1 cellular context compared by ENCODE assay signal in genomic region chr3:168095611-168096209, GRCh38.
A peak's percentile ranks its signal among the peaks of the same experiment; 100 is the strongest.
TF ChIP-seq lines count a peak whose summit lies in the region.

A gene with protein sequence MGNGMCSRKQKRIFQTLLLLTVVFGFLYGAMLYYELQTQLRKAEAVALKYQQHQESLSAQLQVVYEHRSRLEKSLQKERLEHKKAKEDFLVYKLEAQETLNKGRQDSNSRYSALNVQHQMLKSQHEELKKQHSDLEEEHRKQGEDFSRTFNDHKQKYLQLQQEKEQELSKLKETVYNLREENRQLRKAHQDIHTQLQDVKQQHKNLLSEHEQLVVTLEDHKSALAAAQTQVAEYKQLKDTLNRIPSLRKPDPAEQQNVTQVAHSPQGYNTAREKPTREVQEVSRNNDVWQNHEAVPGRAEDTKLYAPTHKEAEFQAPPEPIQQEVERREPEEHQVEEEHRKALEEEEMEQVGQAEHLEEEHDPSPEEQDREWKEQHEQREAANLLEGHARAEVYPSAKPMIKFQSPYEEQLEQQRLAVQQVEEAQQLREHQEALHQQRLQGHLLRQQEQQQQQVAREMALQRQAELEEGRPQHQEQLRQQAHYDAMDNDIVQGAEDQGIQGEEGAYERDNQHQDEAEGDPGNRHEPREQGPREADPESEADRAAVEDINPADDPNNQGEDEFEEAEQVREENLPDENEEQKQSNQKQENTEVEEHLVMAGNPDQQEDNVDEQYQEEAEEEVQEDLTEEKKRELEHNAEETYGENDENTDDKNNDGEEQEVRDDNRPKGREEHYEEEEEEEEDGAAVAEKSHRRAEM (minus strand): TSS chr3:168095924. CDS start chr3:168095285, 639 bp downstream.

TF ChIP-seq in HEK293, 187 proteins besides CTCF, POLR2A, EP300 and RAD21 (continued from another document and continues in another):
- TF ChIP-seq ZNF274 (IDR thresholded peaks at IDR 0.05; ENCODE audit: low read length) (no peak), ZNF274 (tag by site-specific recombination; IDR thresholded peaks at IDR 0.05; ENCODE audit: borderline replicate concordance) (no peak), OVOL3 (tag by site-specific recombination; IDR thresholded peaks at IDR 0.05) (no peak), ZNF148 (tag by site-specific recombination; IDR thresholded peaks at IDR 0.05; ENCODE audit: borderline replicate concordance) (no peak), KLF16 (tag by site-specific recombination; IDR thresholded peaks at IDR 0.05) (peak; percentile 28; the same call in 1 of the 2 replicates), ZNF423 (tag by site-specific recombination; IDR thresholded peaks at IDR 0.05) (peak; percentile 19; the same call in 1 of the 2 replicates), ZSCAN18 (tag by site-specific recombination; IDR thresholded peaks at IDR 0.05) (no peak), ZXDB (tag by site-specific recombination; IDR thresholded peaks at IDR 0.05) (no peak), ZNF571 (tag by site-specific recombination; IDR thresholded peaks at IDR 0.05) (no peak), HIC1 (tag by site-specific recombination; IDR thresholded peaks at IDR 0.05) (peak; percentile 98), ZNF600 (tag by site-specific recombination; IDR thresholded peaks at IDR 0.05) (no peak), GLI2 (tag by site-specific recombination; IDR thresholded peaks at IDR 0.05; ENCODE audit: borderline replicate concordance, low read depth) (no peak), ZNF521 (tag by site-specific recombination; IDR thresholded peaks at IDR 0.05) (no peak), ZNF398 (tag by site-specific recombination; IDR thresholded peaks at IDR 0.05) (no peak), ZNF48 (tag by site-specific recombination; IDR thresholded peaks at IDR 0.05) (no peak), ZNF184 (tag by site-specific recombination; IDR thresholded peaks at IDR 0.05) (no peak), ZNF629 (tag by site-specific recombination; IDR thresholded peaks at IDR 0.05) (no peak; the same call in none of the 2 replicates), ZNF654 (tag by site-specific recombination; IDR thresholded peaks at IDR 0.05; ENCODE audit: low read depth) (no peak), ZNF311 (tag by site-specific recombination; IDR thresholded peaks at IDR 0.05; ENCODE audit: borderline replicate concordance) (no peak), ZNF548 (tag by site-specific recombination; IDR thresholded peaks at IDR 0.05) (no peak), ZNF768 (tag by site-specific recombination; IDR thresholded peaks at IDR 0.05) (no peak; the same call in 1 of the 2 replicates), BCL11B (tag by site-specific recombination; IDR thresholded peaks at IDR 0.05; ENCODE audit: low read depth) (no peak; the same call in 1 of the 2 replicates), ZNF777 (tag by site-specific recombination; IDR thresholded peaks at IDR 0.05; ENCODE audit: borderline replicate concordance) (no peak)
- TF ChIP-seq, protein P1, sequence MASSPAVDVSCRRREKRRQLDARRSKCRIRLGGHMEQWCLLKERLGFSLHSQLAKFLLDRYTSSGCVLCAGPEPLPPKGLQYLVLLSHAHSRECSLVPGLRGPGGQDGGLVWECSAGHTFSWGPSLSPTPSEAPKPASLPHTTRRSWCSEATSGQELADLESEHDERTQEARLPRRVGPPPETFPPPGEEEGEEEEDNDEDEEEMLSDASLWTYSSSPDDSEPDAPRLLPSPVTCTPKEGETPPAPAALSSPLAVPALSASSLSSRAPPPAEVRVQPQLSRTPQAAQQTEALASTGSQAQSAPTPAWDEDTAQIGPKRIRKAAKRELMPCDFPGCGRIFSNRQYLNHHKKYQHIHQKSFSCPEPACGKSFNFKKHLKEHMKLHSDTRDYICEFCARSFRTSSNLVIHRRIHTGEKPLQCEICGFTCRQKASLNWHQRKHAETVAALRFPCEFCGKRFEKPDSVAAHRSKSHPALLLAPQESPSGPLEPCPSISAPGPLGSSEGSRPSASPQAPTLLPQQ (tag by site-specific recombination; IDR thresholded peaks at IDR 0.05): no peak; the same call in 1 of the 2 replicates
- TF ChIP-seq, protein P2, sequence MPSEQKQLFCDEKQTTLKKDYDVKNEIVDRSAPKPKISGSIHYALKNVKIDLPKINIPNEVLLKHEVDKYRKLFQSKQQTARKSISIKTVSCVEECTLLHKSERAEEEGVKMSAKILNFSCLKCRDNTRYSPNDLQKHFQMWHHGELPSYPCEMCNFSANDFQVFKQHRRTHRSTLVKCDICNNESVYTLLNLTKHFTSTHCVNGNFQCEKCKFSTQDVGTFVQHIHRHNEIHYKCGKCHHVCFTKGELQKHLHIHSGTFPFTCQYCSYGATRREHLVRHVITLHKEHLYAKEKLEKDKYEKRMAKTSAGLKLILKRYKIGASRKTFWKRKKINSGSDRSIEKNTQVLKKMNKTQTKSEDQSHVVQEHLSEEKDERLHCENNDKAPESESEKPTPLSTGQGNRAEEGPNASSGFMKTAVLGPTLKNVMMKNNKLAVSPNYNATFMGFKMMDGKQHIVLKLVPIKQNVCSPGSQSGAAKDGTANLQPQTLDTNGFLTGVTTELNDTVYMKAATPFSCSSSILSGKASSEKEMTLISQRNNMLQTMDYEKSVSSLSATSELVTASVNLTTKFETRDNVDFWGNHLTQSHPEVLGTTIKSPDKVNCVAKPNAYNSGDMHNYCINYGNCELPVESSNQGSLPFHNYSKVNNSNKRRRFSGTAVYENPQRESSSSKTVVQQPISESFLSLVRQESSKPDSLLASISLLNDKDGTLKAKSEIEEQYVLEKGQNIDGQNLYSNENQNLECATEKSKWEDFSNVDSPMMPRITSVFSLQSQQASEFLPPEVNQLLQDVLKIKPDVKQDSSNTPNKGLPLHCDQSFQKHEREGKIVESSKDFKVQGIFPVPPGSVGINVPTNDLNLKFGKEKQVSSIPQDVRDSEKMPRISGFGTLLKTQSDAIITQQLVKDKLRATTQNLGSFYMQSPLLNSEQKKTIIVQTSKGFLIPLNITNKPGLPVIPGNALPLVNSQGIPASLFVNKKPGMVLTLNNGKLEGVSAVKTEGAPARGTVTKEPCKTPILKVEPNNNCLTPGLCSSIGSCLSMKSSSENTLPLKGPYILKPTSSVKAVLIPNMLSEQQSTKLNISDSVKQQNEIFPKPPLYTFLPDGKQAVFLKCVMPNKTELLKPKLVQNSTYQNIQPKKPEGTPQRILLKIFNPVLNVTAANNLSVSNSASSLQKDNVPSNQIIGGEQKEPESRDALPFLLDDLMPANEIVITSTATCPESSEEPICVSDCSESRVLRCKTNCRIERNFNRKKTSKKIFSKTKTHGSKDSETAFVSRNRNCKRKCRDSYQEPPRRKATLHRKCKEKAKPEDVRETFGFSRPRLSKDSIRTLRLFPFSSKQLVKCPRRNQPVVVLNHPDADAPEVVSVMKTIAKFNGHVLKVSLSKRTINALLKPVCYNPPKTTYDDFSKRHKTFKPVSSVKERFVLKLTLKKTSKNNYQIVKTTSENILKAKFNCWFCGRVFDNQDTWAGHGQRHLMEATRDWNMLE (tag by site-specific recombination; conservative IDR thresholded peaks at IDR 0.05; ENCODE audit: low read depth): no peak
- TF ChIP-seq, protein P3, sequence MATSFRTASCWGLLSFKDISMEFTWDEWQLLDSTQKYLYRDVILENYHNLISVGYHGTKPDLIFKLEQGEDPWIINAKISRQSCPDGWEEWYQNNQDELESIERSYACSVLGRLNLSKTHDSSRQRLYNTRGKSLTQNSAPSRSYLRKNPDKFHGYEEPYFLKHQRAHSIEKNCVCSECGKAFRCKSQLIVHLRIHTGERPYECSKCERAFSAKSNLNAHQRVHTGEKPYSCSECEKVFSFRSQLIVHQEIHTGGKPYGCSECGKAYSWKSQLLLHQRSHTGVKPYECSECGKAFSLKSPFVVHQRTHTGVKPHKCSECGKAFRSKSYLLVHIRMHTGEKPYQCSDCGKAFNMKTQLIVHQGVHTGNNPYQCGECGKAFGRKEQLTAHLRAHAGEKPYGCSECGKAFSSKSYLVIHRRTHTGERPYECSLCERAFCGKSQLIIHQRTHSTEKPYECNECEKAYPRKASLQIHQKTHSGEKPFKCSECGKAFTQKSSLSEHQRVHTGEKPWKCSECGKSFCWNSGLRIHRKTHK (tag by site-specific recombination; IDR thresholded peaks at IDR 0.05): no peak
- TF ChIP-seq, protein P4, sequence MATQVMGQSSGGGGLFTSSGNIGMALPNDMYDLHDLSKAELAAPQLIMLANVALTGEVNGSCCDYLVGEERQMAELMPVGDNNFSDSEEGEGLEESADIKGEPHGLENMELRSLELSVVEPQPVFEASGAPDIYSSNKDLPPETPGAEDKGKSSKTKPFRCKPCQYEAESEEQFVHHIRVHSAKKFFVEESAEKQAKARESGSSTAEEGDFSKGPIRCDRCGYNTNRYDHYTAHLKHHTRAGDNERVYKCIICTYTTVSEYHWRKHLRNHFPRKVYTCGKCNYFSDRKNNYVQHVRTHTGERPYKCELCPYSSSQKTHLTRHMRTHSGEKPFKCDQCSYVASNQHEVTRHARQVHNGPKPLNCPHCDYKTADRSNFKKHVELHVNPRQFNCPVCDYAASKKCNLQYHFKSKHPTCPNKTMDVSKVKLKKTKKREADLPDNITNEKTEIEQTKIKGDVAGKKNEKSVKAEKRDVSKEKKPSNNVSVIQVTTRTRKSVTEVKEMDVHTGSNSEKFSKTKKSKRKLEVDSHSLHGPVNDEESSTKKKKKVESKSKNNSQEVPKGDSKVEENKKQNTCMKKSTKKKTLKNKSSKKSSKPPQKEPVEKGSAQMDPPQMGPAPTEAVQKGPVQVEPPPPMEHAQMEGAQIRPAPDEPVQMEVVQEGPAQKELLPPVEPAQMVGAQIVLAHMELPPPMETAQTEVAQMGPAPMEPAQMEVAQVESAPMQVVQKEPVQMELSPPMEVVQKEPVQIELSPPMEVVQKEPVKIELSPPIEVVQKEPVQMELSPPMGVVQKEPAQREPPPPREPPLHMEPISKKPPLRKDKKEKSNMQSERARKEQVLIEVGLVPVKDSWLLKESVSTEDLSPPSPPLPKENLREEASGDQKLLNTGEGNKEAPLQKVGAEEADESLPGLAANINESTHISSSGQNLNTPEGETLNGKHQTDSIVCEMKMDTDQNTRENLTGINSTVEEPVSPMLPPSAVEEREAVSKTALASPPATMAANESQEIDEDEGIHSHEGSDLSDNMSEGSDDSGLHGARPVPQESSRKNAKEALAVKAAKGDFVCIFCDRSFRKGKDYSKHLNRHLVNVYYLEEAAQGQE (tag by site-specific recombination; IDR thresholded peaks at IDR 0.05): no peak
- TF ChIP-seq, protein P5, sequence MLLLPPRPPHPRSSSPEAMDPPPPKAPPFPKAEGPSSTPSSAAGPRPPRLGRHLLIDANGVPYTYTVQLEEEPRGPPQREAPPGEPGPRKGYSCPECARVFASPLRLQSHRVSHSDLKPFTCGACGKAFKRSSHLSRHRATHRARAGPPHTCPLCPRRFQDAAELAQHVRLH (tag by site-specific recombination; IDR thresholded peaks at IDR 0.05): no peak
